In genomic region chr2:19028617-19029016, GRCh38 we compare ENCODE assay signal across 28 cellular contexts.
"Had no signal": no experiment of that assay in that cellular context is flagged by ENCODE, and none has a peak within 500 bp of the region (broad histone marks: within the 10 kb centered on the region; RNA-seq: fewer than 3 reads in every experiment).

No MANE protein-coding gene starts in this region.

- H3K36me3 ChIP-seq: gastroesophageal sphincter, heart left ventricle, neural progenitor cell, right lobe of liver, tibial artery had no signal

- H3K4me1 Mint-ChIP-seq: stimulated activated effector memory CD8-positive, alpha-beta T cell treated with anti-CD3 and anti-CD28 coated beads, Interleukin-12 subunit alpha, Interleukin-12 subunit beta, amount 100 ng/mL, for 72 hours had no signal

- H3K4me3 Mint-ChIP-seq: memory B cell; mesothelial cell of epicardium; natural killer cell treated with Interleukin-12 subunit alpha and Interleukin-12 subunit beta and Interleukin-15 and Interleukin-18, amount 100 ng/mL, for 72 hours; neural progenitor cell; stimulated activated effector memory CD8-positive, alpha-beta T cell treated with anti-CD3 and anti-CD28 coated beads, Interleukin-12 subunit alpha, Interleukin-12 subunit beta, amount 100 ng/mL, for 72 hours; type B pancreatic cell had no signal

- H3K4me1 ChIP-seq: gastroesophageal sphincter, parathyroid adenoma, right lobe of liver, testis had no signal

- H3K9me3 Mint-ChIP-seq: memory B cell; naive B cell; neural progenitor cell; stimulated activated effector memory CD8-positive, alpha-beta T cell treated with anti-CD3 and anti-CD28 coated beads, Interleukin-12 subunit alpha, Interleukin-12 subunit beta, amount 100 ng/mL, for 72 hours; type B pancreatic cell had no signal

- ATAC-seq: gastroesophageal sphincter; heart left ventricle; left lobe of liver; mucosa of descending colon; natural killer cell treated with Interleukin-12 subunit alpha and Interleukin-12 subunit beta and Interleukin-15 and Interleukin-18, amount 100 ng/mL, for 72 hours; right lobe of liver; stimulated activated effector memory CD8-positive, alpha-beta T cell treated with anti-CD3 and anti-CD28 coated beads, Interleukin-12 subunit alpha, Interleukin-12 subunit beta, amount 100 ng/mL, for 72 hours; stimulated activated naive CD8-positive, alpha-beta T cell treated with anti-CD3 and anti-CD28 coated beads, Interleukin-15, Interleukin-2, amounts not matched to agents 100 U/mL and 50 U/mL, for 24 hours had no signal

- FAIRE-seq: colon, kidney had no signal

- H3K27me3 Mint-ChIP-seq: naive B cell; natural killer cell treated with Interleukin-12 subunit alpha and Interleukin-12 subunit beta and Interleukin-15 and Interleukin-18, amount 100 ng/mL, for 72 hours; progenitor cell of endocrine pancreas; type B pancreatic cell had no signal

- H3K4me3 ChIP-seq: dorsolateral prefrontal cortex, gastroesophageal sphincter, heart left ventricle, hepatocyte, lung, mucosa of descending colon, neural progenitor cell, right lobe of liver, testis, tibial artery had no signal

- H3K27ac Mint-ChIP-seq: memory B cell; mesothelial cell of epicardium; naive B cell; natural killer cell treated with Interleukin-12 subunit alpha and Interleukin-12 subunit beta and Interleukin-15 and Interleukin-18, amount 100 ng/mL, for 72 hours; neural progenitor cell; progenitor cell of endocrine pancreas; stimulated activated effector memory CD8-positive, alpha-beta T cell treated with anti-CD3 and anti-CD28 coated beads, Interleukin-12 subunit alpha, Interleukin-12 subunit beta, amount 100 ng/mL, for 72 hours; type B pancreatic cell had no signal

- H3K9ac ChIP-seq: neural progenitor cell, parathyroid adenoma had no signal

- DNase-seq: dorsolateral prefrontal cortex; effector CD4-positive, alpha-beta T cell; foreskin keratinocyte; heart left ventricle; kidney; mucosa of descending colon; naive B cell; nucleus accumbens; right lobe of liver; stimulated activated CD4-positive, alpha-beta T cell treated with anti-CD3 and anti-CD28 coated beads, Interleukin-2, amount 100 ng/mL, for 24 hours; stimulated activated CD4-positive, alpha-beta T cell treated with anti-CD3 and anti-CD28 coated beads, Interleukin-4, amount 100 ng/mL, for 24 hours; stimulated activated naive CD8-positive, alpha-beta T cell treated with anti-CD3 and anti-CD28 coated beads, Interleukin-15, Interleukin-2, amounts not matched to agents 100 U/mL and 50 U/mL, for 24 hours; substantia nigra; testis; tibial artery had no signal

- H3K4me2 ChIP-seq: hepatocyte, neural progenitor cell had no signal

- H2AFZ ChIP-seq: hepatocyte, neural progenitor cell, parathyroid adenoma had no signal

- H3K27ac ChIP-seq: dorsolateral prefrontal cortex, foreskin keratinocyte, gastroesophageal sphincter, heart left ventricle, hepatocyte, neural progenitor cell, parathyroid adenoma, right lobe of liver, testis, tibial artery had no signal

- H3K9me3 ChIP-seq: gastroesophageal sphincter, heart left ventricle, mucosa of descending colon, right lobe of liver, testis, tibial artery had no signal

- H3K36me3 Mint-ChIP-seq: memory B cell; mesothelial cell of epicardium; naive B cell; natural killer cell treated with Interleukin-12 subunit alpha and Interleukin-12 subunit beta and Interleukin-15 and Interleukin-18, amount 100 ng/mL, for 72 hours; neural progenitor cell; stimulated activated effector memory CD8-positive, alpha-beta T cell treated with anti-CD3 and anti-CD28 coated beads, Interleukin-12 subunit alpha, Interleukin-12 subunit beta, amount 100 ng/mL, for 72 hours; type B pancreatic cell had no signal

- H3K79me2 ChIP-seq: hepatocyte, parathyroid adenoma had no signal

- H3K27me3 ChIP-seq: dorsolateral prefrontal cortex, foreskin keratinocyte, gastroesophageal sphincter, heart left ventricle, hepatocyte, neural progenitor cell, right lobe of liver, testis, tibial artery had no signal
